32 cellular contexts compared by ENCODE assay signal in the genomic region with DNA sequence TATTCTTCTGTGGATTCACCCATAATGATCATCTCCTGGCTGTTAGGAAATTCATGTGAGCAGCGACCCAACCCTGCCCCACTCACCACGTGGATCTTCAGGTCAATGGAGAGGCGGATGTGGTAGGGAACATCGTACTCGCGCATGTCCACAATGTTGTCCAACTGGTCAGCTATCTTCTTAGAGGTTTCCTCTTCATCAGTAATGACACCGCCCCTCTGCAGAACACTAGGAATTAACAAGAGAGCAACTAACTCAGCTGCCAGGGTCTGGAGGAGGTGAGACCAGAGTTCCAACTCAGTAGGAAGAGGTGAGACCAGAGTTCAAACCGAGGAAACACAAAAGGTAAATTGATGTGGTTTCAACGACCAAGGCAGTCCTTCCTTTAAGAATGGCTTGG. TPM values are rescaled to one million over a fixed set of nuclear protein-coding genes. Genes with fewer than 3 reads are reported as not detected.
"Had no signal": no experiment of that assay in that cellular context is flagged by ENCODE, and none has a peak within 500 bp of the region (broad histone marks: within the 10 kb centered on the region; RNA-seq: fewer than 3 reads in every experiment).

No MANE protein-coding gene starts in this region.

- FAIRE-seq: pancreas, urothelium cell line had no signal

- H3K4me3 ChIP-seq: pancreas, psoas muscle, right lobe of liver, skin epidermis, smooth muscle cell, stomach, thoracic aorta, thyroid gland, tibial nerve, upper lobe of left lung, vagina had no signal

- DNase-seq: naive B cell; naive thymus-derived CD8-positive, alpha-beta T cell; nephron progenitor cell; nucleus accumbens; pancreas; psoas muscle; right cardiac atrium; right lobe of liver; stimulated activated CD4-positive, alpha-beta T cell treated with anti-CD3 and anti-CD28 coated beads, Interleukin-15, amount 100 ng/mL, for 24 hours; stimulated activated CD4-positive, alpha-beta T cell treated with anti-CD3 and anti-CD28 coated beads, Interleukin-2, amount 100 ng/mL, for 24 hours; stimulated activated CD4-positive, alpha-beta T cell treated with anti-CD3 and anti-CD28 coated beads, Interleukin-2, amount 100 ng/mL, for 48 hours; stimulated activated CD4-positive, alpha-beta T cell treated with anti-CD3 and anti-CD28 coated beads, Interleukin-4, amount 100 ng/mL, for 24 hours; stimulated activated naive B cell treated with anti-CD40 and anti-IgM and Interleukin-4, amounts not matched to agents 10 μg/mL and 1 μg/mL and 100 μg/mL, for 72 hours; stimulated activated naive CD4-positive, alpha-beta T cell treated with Interleukin-2 at 50 U/mL for 16 hours; stomach; thyroid gland; trophoblast cell; upper lobe of left lung had no signal

- H3K4me1 ChIP-seq: pancreas, psoas muscle, stomach, thyroid gland, upper lobe of left lung, vagina had no signal

- H3K9me3 ChIP-seq: neutrophil, pancreas, psoas muscle, right lobe of liver, stomach, thoracic aorta, thyroid gland, tibial nerve, upper lobe of left lung, vagina had no signal

- H3K27me3 ChIP-seq: neutrophil, pancreas, right lobe of liver, stomach, thyroid gland, tibial nerve, upper lobe of left lung, vagina had no signal

- ATAC-seq: naive thymus-derived CD8-positive, alpha-beta T cell; natural killer cell treated with Interleukin-12 subunit alpha and Interleukin-12 subunit beta and Interleukin-15 and Interleukin-18, amount 100 ng/mL, for 72 hours; pancreas; psoas muscle; right cardiac atrium; stimulated activated effector memory CD8-positive, alpha-beta T cell treated with anti-CD3 and anti-CD28 coated beads, Interleukin-12 subunit alpha, Interleukin-12 subunit beta, amount 100 ng/mL, for 72 hours; stimulated activated naive B cell treated with anti-CD40 and anti-IgM and Interleukin-4, amounts not matched to agents 10 μg/mL and 1 μg/mL and 100 μg/mL, for 72 hours had no signal

- H3K27ac ChIP-seq: neutrophil, pancreas, psoas muscle, stomach, thoracic aorta, thyroid gland, tibial nerve, upper lobe of left lung, vagina had no signal

RNA-seq across cellular contexts. Expression of gene P2RX2, which starts 58.9 kb away (rescaled TPM):
- total RNA-seq: naive thymus-derived CD8-positive, alpha-beta T cell; natural killer cell treated with Interleukin-12 subunit alpha and Interleukin-12 subunit beta and Interleukin-15 and Interleukin-18, amount 100 ng/mL, for 72 hours; neural crest cell; osteocyte; psoas muscle; renal cortical epithelial cell; right cardiac atrium; right lobe of liver; smooth muscle cell; stomach; subcutaneous adipose tissue; temporal lobe; thoracic aorta; tibial nerve; vagina had no signal
- polyA plus RNA-seq: naive thymus-derived CD8-positive, alpha-beta T cell; right cardiac atrium; smooth muscle cell had no signal
